Comparison of ENCODE assay signal across 13 cellular contexts in the genomic region with DNA sequence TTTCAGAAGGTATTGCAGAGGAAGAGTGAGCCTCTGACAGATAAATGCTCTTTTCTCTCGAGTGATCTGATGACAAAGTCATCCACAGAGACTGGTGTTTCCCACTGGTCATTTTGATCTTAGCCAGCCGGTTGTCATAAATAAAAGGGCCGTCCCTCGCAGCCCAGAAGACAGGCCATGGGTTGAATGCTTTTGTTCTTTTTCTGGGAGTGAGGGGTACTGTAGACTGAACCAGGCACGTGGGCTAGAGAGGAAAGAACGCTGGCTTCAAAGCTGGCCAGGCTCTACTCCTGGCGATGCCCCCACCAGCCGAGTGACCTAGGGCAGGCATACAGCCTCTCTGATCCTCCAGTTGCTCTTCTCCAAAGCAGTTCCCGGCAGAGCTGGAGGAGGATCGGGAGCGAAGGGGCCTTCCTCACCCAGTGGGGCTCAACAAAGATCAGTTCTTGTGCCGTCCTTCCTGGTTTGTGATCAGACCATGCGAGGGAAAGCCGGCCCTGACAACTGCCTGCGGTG.
"Had no signal": no experiment of that assay in that cellular context is flagged by ENCODE, and none has a peak within 500 bp of the region (broad histone marks: within the 10 kb centered on the region; RNA-seq: fewer than 3 reads in every experiment).

No MANE protein-coding gene starts in this region.

- H2AFZ ChIP-seq: parathyroid adenoma had no signal

- H3K36me3 Mint-ChIP-seq: memory B cell had no signal

- DNase-seq: activated B cell treated with CpG ODN at 0.5 μM for 24 hours; activated CD4-positive, alpha-beta T cell treated with anti-CD3 and anti-CD28 coated beads, Interleukin-2, amount 50 U/mL, for 1 hour; activated naive CD4-positive, alpha-beta T cell treated with anti-CD3 and anti-CD28 coated beads for 36 hours; activated T-cell treated with anti-CD3 and anti-CD28 coated beads for 4 hours; stimulated activated CD4-positive, alpha-beta T cell treated with anti-CD3 and anti-CD28 coated beads, Interleukin-4, amount 100 ng/mL, for 1 hour; T-helper 17 cell had no signal

- H3K79me2 ChIP-seq: parathyroid adenoma had no signal

- H3K9ac ChIP-seq: parathyroid adenoma had no signal

- H3K27me3 Mint-ChIP-seq: stimulated activated naive CD8-positive, alpha-beta T cell treated with anti-CD3 and anti-CD28 coated beads, Interleukin-15, Interleukin-2, amounts not matched to agents 100 ng/mL and 50 ng/mL, for 24 hours had no signal

- H3K4me3 Mint-ChIP-seq: activated B cell treated with CpG ODN at 0.5 μM for 24 hours; activated naive CD4-positive, alpha-beta T cell treated with anti-CD3 and anti-CD28 coated beads for 36 hours; activated T-helper 17 cell treated with anti-CD3 and anti-CD28 coated beads, Interleukin-2, amount 50 U/mL, for 72 hours; central memory CD8-positive, alpha-beta T cell; endodermal cell; memory B cell; neural crest cell; stimulated activated naive CD8-positive, alpha-beta T cell treated with anti-CD3 and anti-CD28 coated beads, Interleukin-15, Interleukin-2, amounts not matched to agents 100 ng/mL and 50 ng/mL, for 24 hours; T-helper 17 cell had no signal

- H3K4me1 Mint-ChIP-seq: activated B cell treated with CpG ODN at 0.5 μM for 24 hours; activated T-helper 17 cell treated with anti-CD3 and anti-CD28 coated beads, Interleukin-2, amount 50 U/mL, for 72 hours; central memory CD8-positive, alpha-beta T cell; memory B cell; T-helper 17 cell had no signal

- H3K27ac ChIP-seq: parathyroid adenoma had no signal

- ATAC-seq: activated T-helper 17 cell treated with anti-CD3 and anti-CD28 coated beads, Interleukin-2, amount 50 U/mL, for 72 hours; T-helper 17 cell had no signal

- H3K4me1 ChIP-seq: parathyroid adenoma had no signal

- H3K27ac Mint-ChIP-seq: activated B cell treated with CpG ODN at 0.5 μM for 24 hours; activated naive CD4-positive, alpha-beta T cell treated with anti-CD3 and anti-CD28 coated beads for 36 hours; activated T-helper 17 cell treated with anti-CD3 and anti-CD28 coated beads, Interleukin-2, amount 50 U/mL, for 72 hours; endodermal cell; memory B cell; stimulated activated naive CD8-positive, alpha-beta T cell treated with anti-CD3 and anti-CD28 coated beads, Interleukin-15, Interleukin-2, amounts not matched to agents 100 ng/mL and 50 ng/mL, for 24 hours; T-helper 17 cell had no signal

- H3K9me3 Mint-ChIP-seq: activated B cell treated with CpG ODN at 0.5 μM for 24 hours; activated naive CD4-positive, alpha-beta T cell treated with anti-CD3 and anti-CD28 coated beads for 36 hours; activated T-helper 17 cell treated with anti-CD3 and anti-CD28 coated beads, Interleukin-2, amount 50 U/mL, for 72 hours; central memory CD8-positive, alpha-beta T cell; endodermal cell; memory B cell; neural crest cell; stimulated activated naive CD8-positive, alpha-beta T cell treated with anti-CD3 and anti-CD28 coated beads, Interleukin-15, Interleukin-2, amounts not matched to agents 100 ng/mL and 50 ng/mL, for 24 hours had no signal
